ENCODE assay signal across 9 cellular contexts in the genomic region with DNA sequence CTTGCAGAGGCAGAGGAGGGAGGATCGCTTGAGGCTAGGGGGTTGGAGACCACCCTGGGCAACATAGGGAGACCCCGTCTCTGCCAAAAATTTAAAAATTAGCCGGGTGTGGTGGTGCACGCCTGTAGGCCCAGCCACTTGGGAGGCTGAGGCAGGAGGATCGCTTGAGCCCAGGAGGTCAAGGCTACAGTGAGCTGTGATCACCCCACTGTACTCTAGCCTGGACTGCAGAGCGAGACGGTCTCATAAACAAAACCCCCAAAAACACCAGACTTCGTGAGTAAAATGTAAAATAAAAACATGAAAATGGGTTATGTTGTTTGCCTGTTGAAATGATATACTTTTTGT. TPM values are rescaled to one million over a fixed set of nuclear protein-coding genes. Genes with fewer than 3 reads are reported as not detected.
DNase-seq lines count a peak whose midpoint lies in the region; ATAC-seq, FAIRE-seq and TF ChIP-seq lines count a peak whose summit lies in the region.
"Had no signal": no experiment of that assay in that cellular context is flagged by ENCODE, and none has a peak within 500 bp of the region (broad histone marks: within the 10 kb centered on the region; RNA-seq: fewer than 3 reads in every experiment).

No MANE protein-coding gene starts in this region.

- in situ Hi-C loops in Panc1 (cut with HindIII; ENCODE audit: low pct_unique_long_range_greater_than_20kb, low sequenced_read_pairs), result no loop called here

- H3K9me3 ChIP-seq in CD8-positive, alpha-beta memory T cell (ENCODE audit: low read length), result no peaks in the 10 kb centered on the region
- H3K9me3 ChIP-seq in Panc1 (ENCODE audit: control insufficient read depth, insufficient read depth, low read depth, low read length), result no peaks in the 10 kb centered on the region
- H3K9me3 ChIP-seq in esophagus (ENCODE audit: control insufficient read depth in 2 of 2, insufficient read depth in 1 of 2, low read depth in 1 of 2, low read length in 1 of 2), result no peaks in the 10 kb centered on the region
- no peaks in the 10 kb centered on the region for H3K9me3 ChIP-seq in pancreas

- peaks cover 23 to 36% (median 27%) of the 10 kb centered on the region in 3 donors for H3K4me1 Mint-ChIP-seq in CD8-positive, alpha-beta memory T cell

- intact Hi-C loops in Panc1 (cut with micrococcal nuclease; ENCODE audit: unreplicated experiment) (no loop called here), pancreas (cut with DNase I) (no loop called here)

- CTCF ChIA-PET in CD8-positive, alpha-beta memory T cell (lab: Charles Lee), result interaction anchor here (1.2 to 2.0 kb wide), 4 partner anchors 32 to 283 kb away, joined by 3 to 5 read pairs (median 4); no protein-coding TSS in a partner anchor
- CTCF ChIA-PET in Panc1 (lab: Charles Lee), result no interaction called here

- peak overlapping the region; percentile 88 to 96 (median 90) for H3K4me3 Mint-ChIP-seq in CD8-positive, alpha-beta memory T cell

- H3K36me3 Mint-ChIP-seq in CD8-positive, alpha-beta memory T cell, result peaks cover 0 to 3% (median 2%) of the 10 kb centered on the region in 3 donors

- DNase-seq in CD8-positive, alpha-beta memory T cell, result no peak
- no peak for DNase-seq in Panc1 (ENCODE audit: low read depth, low spot score)
- DNase-seq in pancreas, result no peak
- DNase-seq in HTR-8/SVneo (ENCODE audit: insufficient read length, low spot score), result no peak
- DNase-seq in NCI-H187 treated with DMSO at 0.1 percent for 48 hours (lab: John Stamatoyannopoulos, UW), result no peak
- DNase-seq: NCI-H2029 treated with DMSO at 0.1 percent for 48 hours had no signal

- no peak for TF ChIP-seq CTCF in Panc1 (IDR thresholded peaks at IDR 0.05)
- TF ChIP-seq CTCF in pancreas (IDR thresholded peaks at IDR 0.05), result no peak

- H3K9me3 Mint-ChIP-seq in CD8-positive, alpha-beta memory T cell, result no peaks in the 10 kb centered on the region

- peaks cover 6 to 10% of the 10 kb centered on the region in 2 donors for H3K27me3 Mint-ChIP-seq in CD8-positive, alpha-beta memory T cell

- H3K4me1 ChIP-seq in CD8-positive, alpha-beta memory T cell (ENCODE audit: insufficient read depth, low read length), result peaks cover 27% of the 10 kb centered on the region
- H3K4me1 ChIP-seq in Panc1 (ENCODE audit: control insufficient read depth, insufficient read depth, low read length) (peaks cover 4% of the 10 kb centered on the region; the same call in 1 of the 2 replicates), esophagus (ENCODE audit: control insufficient read depth in 2 of 2, insufficient read depth in 2 of 2, low read length in 1 of 2) (peaks cover 0 to 10% of the 10 kb centered on the region in 2 donors), pancreas (peaks cover 0 to 3% (median 0%) of the 10 kb centered on the region in 3 donors)

- no peaks in the 10 kb centered on the region for H3K27me3 ChIP-seq in CD8-positive, alpha-beta memory T cell (ENCODE audit: insufficient read depth, low read length, poor library complexity, severe bottlenecking)
- no peaks in the 10 kb centered on the region for H3K27me3 ChIP-seq in Panc1 (ENCODE audit: control insufficient read depth, insufficient read depth, low read length)
- no peaks in the 10 kb centered on the region for H3K27me3 ChIP-seq in esophagus (ENCODE audit: control insufficient read depth in 1 of 2, insufficient read depth in 2 of 2, low read length in 2 of 2)
- H3K27me3 ChIP-seq in pancreas, result no peaks in the 10 kb centered on the region

- H3K4me3 ChIP-seq in CD8-positive, alpha-beta memory T cell (ENCODE audit: low read length), result peak overlapping the region; percentile 74
- H3K4me3 ChIP-seq in Panc1 (ENCODE audit: low read depth in 2 of 2, low read length in 2 of 2), result peak overlapping the region; percentile 61 to 73
- H3K4me3 ChIP-seq in esophagus (ENCODE audit: low read depth in 1 of 2, low read length in 2 of 2), result peak overlapping the region; percentile 69 to 95
- peak overlapping the region; percentile 51 to 89 (median 62) for H3K4me3 ChIP-seq in pancreas

- peak overlapping the region; percentile 56 to 88 (median 84) for H3K27ac Mint-ChIP-seq in CD8-positive, alpha-beta memory T cell

- FAIRE-seq in pancreas (lab: Jason Lieb, UNC) (no peak), HTR-8/SVneo (lab: Jason Lieb, UNC) (no peak)

- no peaks in the 10 kb centered on the region for H3K36me3 ChIP-seq in CD8-positive, alpha-beta memory T cell (ENCODE audit: insufficient read depth, low read length)
- H3K36me3 ChIP-seq in Panc1 (ENCODE audit: control insufficient read depth, insufficient read depth, low read length) (no peaks in the 10 kb centered on the region), esophagus (ENCODE audit: control insufficient read depth in 2 of 2, insufficient read depth in 2 of 2, low read length in 1 of 2) (no peaks in the 10 kb centered on the region), pancreas (no peaks in the 10 kb centered on the region)

- WGBS in esophagus, 2 donors, result 78 to 79% methylated on average over 8 of the region's 8 CpGs
- WGBS in pancreas, 2 donors, result 77 to 80% methylated on average over 8 of the region's 8 CpGs

- ATAC-seq in Panc1 (no peak), pancreas (no peak), GM21367 (IDR thresholded peaks at IDR 0.05; ENCODE audit: unreplicated experiment) (no peak), GM21529 (IDR thresholded peaks at IDR 0.05; ENCODE audit: unreplicated experiment) (no peak)

- peak overlapping the region; percentile 64 for H3K27ac ChIP-seq in CD8-positive, alpha-beta memory T cell (ENCODE audit: low read depth, low read length)
- H3K27ac ChIP-seq in Panc1 (ENCODE audit: low read length), result peak overlapping the region; percentile 18; the same call in 1 of the 2 replicates
- peak overlapping the region in 1 of 2 donors; percentile 61 for H3K27ac ChIP-seq in esophagus (ENCODE audit: low read depth in 2 of 2, low read length in 1 of 2)
- H3K27ac ChIP-seq in pancreas, result peak overlapping the region in 2 of 4 donors; percentile 17 to 72

- no TSS peak for BruUV-seq in Panc1 (replicated peaks; lab: Mats Ljungman, UMichigan)

- POLR2A ChIA-PET in CD8-positive, alpha-beta memory T cell (lab: Charles Lee), result interaction anchor here (1.2 to 1.5 kb wide), 3 partner anchors 44 to 1454 kb away, joined by 3 to 6 read pairs (median 3); partner anchors contain the start of gene OAT
- POLR2A ChIA-PET in Panc1 (lab: Charles Lee), result no interaction called here

RNA-seq across cellular contexts. Expression of gene LHPP, which starts 0.7 kb away (rescaled TPM):
- total RNA-seq in CD8-positive, alpha-beta memory T cell, result 1 to 10 TPM; 5.2 to 6.3 TPM
- polyA plus RNA-seq in CD8-positive, alpha-beta memory T cell, result 19.1 TPM
- total RNA-seq in Panc1 (2021; ENCODE audit: unreplicated experiment) (15.0 TPM), pancreas (1 to 10 TPM; 5.3 to 8.1 (median 6.9) TPM)
- polyA plus RNA-seq in Panc1 (2012; ENCODE audit: insufficient read length), result 29.6 TPM
- polyA plus RNA-seq in esophagus (10 to 100 TPM; 23.0 to 23.4 TPM), pancreas (10 to 100 TPM in 1 of 2 donors, 1 to 10 TPM in 1; 9.0 to 10.8 TPM)

RNA-seq across cellular contexts. Expression of gene NKX1-2, which starts 12.5 kb away (rescaled TPM):
- not detected for total RNA-seq in CD8-positive, alpha-beta memory T cell
- polyA plus RNA-seq in CD8-positive, alpha-beta memory T cell, result not detected
- 0.15 TPM for total RNA-seq in Panc1 (2021; ENCODE audit: unreplicated experiment)
- polyA plus RNA-seq in Panc1 (2012; ENCODE audit: insufficient read length), result 0.08 TPM
- polyA plus RNA-seq in esophagus, result under 1 TPM; 0.33 to 0.35 TPM
- not detected for total RNA-seq in pancreas
- polyA plus RNA-seq in pancreas, result not detected

RNA-seq across cellular contexts. Expression of gene OAT, which starts 43.6 kb away (rescaled TPM):
- 10 to 100 TPM; 44.1 to 46.8 TPM for total RNA-seq in CD8-positive, alpha-beta memory T cell
- 69.5 TPM for polyA plus RNA-seq in CD8-positive, alpha-beta memory T cell
- total RNA-seq in Panc1 (2021; ENCODE audit: unreplicated experiment) (166 TPM), pancreas (10 to 100 TPM; 11.9 to 24.2 (median 20.5) TPM)
- polyA plus RNA-seq in Panc1 (2012; ENCODE audit: insufficient read length), result 94.8 TPM
- polyA plus RNA-seq in esophagus (10 to 100 TPM; 46.3 to 99.7 TPM), pancreas (10 to 100 TPM in 1 of 2 donors, 1 to 10 TPM in 1; 9.9 to 35.5 TPM)
